8 cellular contexts compared by ENCODE assay signal in genomic region chr20:62063601-62063980, GRCh38. TPM values are rescaled to one million over a fixed set of nuclear protein-coding genes. Genes with fewer than 3 reads are reported as not detected.
DNase-seq lines count a peak whose midpoint lies in the region; ATAC-seq, FAIRE-seq and TF ChIP-seq lines count a peak whose summit lies in the region.

No MANE protein-coding gene starts in this region.

- H3K9me2 ChIP-seq in DOHH2 (replicated peaks; ENCODE audit: control insufficient read depth, low read length): no peaks in the 10 kb centered on the region
- no peaks in the 10 kb centered on the region for H3K9me2 ChIP-seq in OCI-LY1 (ENCODE audit: low read depth, low read length)

- intact Hi-C loops in pancreas (cut with DNase I): loop anchor here in 1 of 3 donors (5.0 kb wide), 1 partner anchor 59 kb away; the partner anchor contains the start of gene LSM14B

- H3K4me1 ChIP-seq in DOHH2 (ENCODE audit: control insufficient read depth, low read length) (peaks cover 42% of the 10 kb centered on the region), OCI-LY1 (ENCODE audit: insufficient read depth, low read length, severe bottlenecking) (peaks cover 61% of the 10 kb centered on the region), pancreas (peaks cover 15 to 27% (median 23%) of the 10 kb centered on the region in 3 donors)

- H3K4me3 ChIP-seq in DOHH2 (ENCODE audit: low read length) (peak overlapping the region; percentile 33; the same call in 1 of the 2 replicates), OCI-LY1 (ENCODE audit: low read depth, low read length, poor library complexity, severe bottlenecking) (peak overlapping the region; percentile 49), epithelial cell of esophagus (ENCODE audit: low read length) (peak overlapping the region; percentile 45), pancreas (peak overlapping the region in 3 of 4 donors; percentile 40 to 65 (median 61))

- no peaks in the 10 kb centered on the region for H3K9me3 ChIP-seq in DOHH2 (ENCODE audit: control insufficient read depth, insufficient read depth, low read length)
- H3K9me3 ChIP-seq in OCI-LY1 (ENCODE audit: low read length): no peaks in the 10 kb centered on the region
- H3K9me3 ChIP-seq in pancreas: no peaks in the 10 kb centered on the region

- WGBS in pancreas, 2 donors: 68 to 75% methylated on average over 23 of the region's 23 CpGs

- FAIRE-seq in pancreas (lab: Jason Lieb, UNC) (no peak), D721Med (lab: Jason Lieb, UNC) (no peak)

- H4K20me1 ChIP-seq in DOHH2 (ENCODE audit: control insufficient read depth, insufficient read depth, low read depth, low read length): peaks cover 17% of the 10 kb centered on the region
- H4K20me1 ChIP-seq in OCI-LY1 (ENCODE audit: insufficient read depth, low read length): no peaks in the 10 kb centered on the region

- H3K27me3 ChIP-seq in DOHH2 (ENCODE audit: control insufficient read depth, low read length) (no peaks in the 10 kb centered on the region), OCI-LY1 (ENCODE audit: insufficient read depth, low read length) (0 out of 2 replicates have a peak, but pooled peaks cover 8% of the 10 kb centered on the region), pancreas (no peaks in the 10 kb centered on the region)

- H2AFZ ChIP-seq in OCI-LY1 (ENCODE audit: low read length): no peak overlapping the region

- H3K36me3 ChIP-seq in DOHH2 (ENCODE audit: control insufficient read depth, low read length) (peaks cover 31% of the 10 kb centered on the region), OCI-LY1 (ENCODE audit: insufficient read depth, low read length) (peaks cover 19% of the 10 kb centered on the region), pancreas (no peaks in the 10 kb centered on the region)

- peaks cover 66% of the 10 kb centered on the region for H3K79me2 ChIP-seq in DOHH2 (ENCODE audit: control insufficient read depth, low read length)
- peaks cover 39% of the 10 kb centered on the region for H3K79me2 ChIP-seq in OCI-LY1 (ENCODE audit: insufficient read depth, low read length)

- no peak for ATAC-seq in pancreas
- ATAC-seq in GM18868 (IDR thresholded peaks at IDR 0.05; ENCODE audit: unreplicated experiment): no peak
- ATAC-seq in HG02973 (IDR thresholded peaks at IDR 0.05; ENCODE audit: unreplicated experiment): no peak
- ATAC-seq in HG02678 (IDR thresholded peaks at IDR 0.05; ENCODE audit: unreplicated experiment): no peak

- H3K27ac ChIP-seq in DOHH2 (ENCODE audit: low read depth, low read length) (no peak overlapping the region), OCI-LY1 (ENCODE audit: low read depth, low read length, poor library complexity, severe bottlenecking) (no peak overlapping the region), pancreas (no peak overlapping the region)

- H3K9ac ChIP-seq in OCI-LY1 (ENCODE audit: low read length): no peak overlapping the region; the same call in 1 of the 2 replicates

- H3K4me2 ChIP-seq in DOHH2 (ENCODE audit: low read length): peak overlapping the region; percentile 39; the same call in 1 of the 2 replicates
- peak overlapping the region; percentile 56 for H3K4me2 ChIP-seq in OCI-LY1 (ENCODE audit: low read length)

- no peak for TF ChIP-seq CTCF in DOHH2 (IDR thresholded peaks at IDR 0.05; ENCODE audit: low read depth, low read length, poor library complexity, severe bottlenecking)
- TF ChIP-seq CTCF in OCI-LY1 (IDR thresholded peaks at IDR 0.05; ENCODE audit: low read length): no peak
- no peak for TF ChIP-seq CTCF in epithelial cell of esophagus (IDR thresholded peaks at IDR 0.05; ENCODE audit: insufficient read depth, low read depth, low read length, missing control alignments)
- TF ChIP-seq CTCF in pancreas (IDR thresholded peaks at IDR 0.05): no peak
- no peak for TF ChIP-seq CTCF in D721Med (IDR thresholded peaks at IDR 0.05; ENCODE audit: insufficient read depth, missing control alignments)

- H3F3A ChIP-seq in DOHH2 (ENCODE audit: control insufficient read depth, insufficient read depth) (peaks cover 6% of the 10 kb centered on the region), OCI-LY1 (ENCODE audit: insufficient read depth, low read length) (no peaks in the 10 kb centered on the region)

- DNase-seq in epithelial cell of esophagus (ENCODE audit: low read depth) (peak; percentile 43), pancreas (peak in 1 of 6 donors; percentile 76), D721Med (ENCODE audit: insufficient read length, low spot score) (no peak)

RNA-seq across cellular contexts. Expression of gene TAF4, which starts 2.1 kb away (rescaled TPM):
- 10 to 100 TPM in 1 of 6 donors, 1 to 10 TPM in 5; 7.1 to 15.2 (median 8.4) TPM for total RNA-seq in pancreas
- 1 to 10 TPM; 5.7 to 9.2 TPM for polyA plus RNA-seq in pancreas

RNA-seq across cellular contexts. Expression of gene LSM14B, which starts 58.7 kb away (rescaled TPM):
- total RNA-seq in pancreas: 10 to 100 TPM; 14.9 to 19.7 (median 16.7) TPM
- polyA plus RNA-seq in pancreas: 10 to 100 TPM in 1 of 2 donors, 1 to 10 TPM in 1; 8.4 to 20.1 TPM
